ENCODE assay signal across 8 cellular contexts in the genomic region with DNA sequence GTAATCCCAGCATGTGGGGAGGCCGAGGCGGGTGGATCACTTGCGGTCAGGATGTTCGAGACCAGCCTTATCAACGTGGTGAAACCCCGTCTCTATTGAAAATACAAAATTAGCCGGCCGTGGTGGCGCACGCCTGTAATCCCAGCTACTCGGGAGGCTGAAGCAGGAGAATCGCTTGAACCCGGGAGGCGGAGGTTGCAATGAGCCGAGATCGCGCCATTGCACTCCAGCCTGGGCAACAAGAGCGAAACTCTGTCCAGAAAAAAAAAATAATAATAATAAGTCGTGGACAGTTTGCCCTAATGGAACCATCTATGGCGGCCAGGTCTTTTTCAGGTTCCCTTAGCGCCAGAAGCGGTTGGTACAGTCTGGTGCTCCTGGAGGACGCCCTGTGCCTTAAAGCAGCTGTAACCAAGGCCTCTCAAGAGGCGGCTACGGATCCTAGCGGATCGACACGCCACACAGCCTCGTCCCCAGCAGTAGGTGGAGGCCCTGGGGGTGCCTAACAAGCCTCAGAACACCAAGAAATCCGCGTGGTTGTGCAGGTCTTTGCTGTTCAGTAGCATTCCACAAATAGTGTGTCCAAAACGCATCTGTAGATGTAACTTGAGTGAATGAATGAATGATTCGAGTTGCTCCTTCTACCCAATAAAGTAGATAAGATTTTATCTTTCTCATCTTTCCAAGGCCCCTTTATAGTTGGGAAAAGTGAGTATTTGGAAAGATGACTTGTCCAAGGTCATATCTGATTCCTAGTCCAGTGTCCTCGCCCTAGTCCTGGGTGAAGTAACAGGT. TPM values are rescaled to one million over a fixed set of nuclear protein-coding genes. Genes with fewer than 3 reads are reported as not detected.
DNase-seq lines count a peak whose midpoint lies in the region; ATAC-seq and TF ChIP-seq lines count a peak whose summit lies in the region.

No MANE protein-coding gene starts in this region.

- H3K27ac ChIP-seq in DND-41 (ENCODE audit: low read length) (peak overlapping the region; percentile 93), PC-3 (ENCODE audit: low read length) (peak overlapping the region; percentile 33), muscle layer of duodenum (ENCODE audit: low read length) (peak overlapping the region; percentile 83)

- no peak; the same call in 2 of the 3 replicates for ATAC-seq in DND-41 (ENCODE audit: insufficient read depth, low read depth)
- no peak for ATAC-seq in PC-3
- no peak for ATAC-seq in HG02571 (IDR thresholded peaks at IDR 0.05; ENCODE audit: unreplicated experiment)
- ATAC-seq in HG03159 (IDR thresholded peaks at IDR 0.05; ENCODE audit: unreplicated experiment) = no peak
- ATAC-seq in GM18511 (IDR thresholded peaks at IDR 0.05; ENCODE audit: unreplicated experiment) = no peak

- TSS peak; percentile 19 for BruUV-seq in PC-3 (replicated peaks; lab: Mats Ljungman, UMichigan)

- peaks cover 38% of the 10 kb centered on the region for H3K4me1 Mint-ChIP-seq in dendritic cell treated with granulocyte-macrophage colony-stimulating factor and Interleukin-4, amounts not matched to agents 40 ng/mL and 50 ng/mL, for 4 days (ENCODE audit: low read depth)

- H3K4me3 Mint-ChIP-seq in dendritic cell treated with granulocyte-macrophage colony-stimulating factor and Interleukin-4, amounts not matched to agents 40 ng/mL and 50 ng/mL, for 4 days = peak overlapping the region; percentile 84

- peak; percentile 20 for DNase-seq in DND-41
- peak; percentile 17 for DNase-seq in PC-3
- DNase-seq in HUDEP-2 (lab: John Stamatoyannopoulos, UW; ENCODE audit: unreplicated experiment in 76 of 76) = no peak

- CTCF ChIA-PET in PC-3 (lab: Charles Lee) = interaction anchor here (0.6 to 1.2 kb wide), 2 partner anchors 27 to 157 kb away, joined by 3 to 10 read pairs; no protein-coding TSS in a partner anchor

- POLR2A ChIA-PET in PC-3 (lab: Charles Lee; ENCODE audit: unreplicated experiment) = interaction anchor here (0.5 kb wide), 1 partner anchor 89 kb away, joined by 3 read pairs; no protein-coding TSS in a partner anchor

- H3F3A ChIP-seq in PC-3 (ENCODE audit: low read length, unreplicated experiment) = no peaks in the 10 kb centered on the region

- no peaks in the 10 kb centered on the region for H3K27me3 Mint-ChIP-seq in dendritic cell treated with granulocyte-macrophage colony-stimulating factor and Interleukin-4, amounts not matched to agents 40 ng/mL and 50 ng/mL, for 4 days

- peaks cover 56% of the 10 kb centered on the region for H3K36me3 ChIP-seq in DND-41 (ENCODE audit: insufficient read depth, low read length)
- peaks cover 38% of the 10 kb centered on the region for H3K36me3 ChIP-seq in PC-3 (ENCODE audit: low read depth, low read length)
- H3K36me3 ChIP-seq in muscle layer of duodenum (ENCODE audit: control insufficient read depth in 1 of 2, insufficient read depth in 2 of 2, low read length in 2 of 2) = peaks cover 15 to 17% of the 10 kb centered on the region in 2 donors

- H3K9me3 ChIP-seq in DND-41 (ENCODE audit: insufficient read depth, low read length, severe bottlenecking) (no peaks in the 10 kb centered on the region), PC-3 (ENCODE audit: low read length) (no peaks in the 10 kb centered on the region), muscle layer of duodenum (ENCODE audit: control insufficient read depth in 1 of 2, low read length in 2 of 2) (no peaks in the 10 kb centered on the region)

- H3K36me3 Mint-ChIP-seq in dendritic cell treated with granulocyte-macrophage colony-stimulating factor and Interleukin-4, amounts not matched to agents 40 ng/mL and 50 ng/mL, for 4 days (ENCODE audit: low read depth) = peaks cover 43% of the 10 kb centered on the region

- H4K20me1 ChIP-seq in DND-41 (ENCODE audit: insufficient read depth, low read length) (peaks cover 38% of the 10 kb centered on the region), PC-3 (ENCODE audit: low read length) (peaks cover 25% of the 10 kb centered on the region)

- H3K27me3 ChIP-seq in DND-41 (ENCODE audit: insufficient read depth, low read length, poor library complexity) = no peaks in the 10 kb centered on the region
- H3K27me3 ChIP-seq in PC-3 (ENCODE audit: low read length) = no peaks in the 10 kb centered on the region
- no peaks in the 10 kb centered on the region for H3K27me3 ChIP-seq in muscle layer of duodenum (ENCODE audit: low read depth, low read length)

- H3K9me3 Mint-ChIP-seq in dendritic cell treated with granulocyte-macrophage colony-stimulating factor and Interleukin-4, amounts not matched to agents 40 ng/mL and 50 ng/mL, for 4 days = no peaks in the 10 kb centered on the region

- 0 out of 2 replicates have a peak overlapping the region, but pooled peaks have one; percentile 89 for H2AFZ ChIP-seq in DND-41 (ENCODE audit: low read depth, low read length)
- H2AFZ ChIP-seq in PC-3 (ENCODE audit: low read length) = no peak overlapping the region

- H3K4me3 ChIP-seq in DND-41 (ENCODE audit: low read depth in 1 of 2, low read length in 2 of 2) = peak overlapping the region; percentile 99 to 100
- H3K4me3 ChIP-seq in PC-3 (ENCODE audit: low read length) = peak overlapping the region; percentile 96
- H3K4me3 ChIP-seq in muscle layer of duodenum (ENCODE audit: low read depth in 1 of 2, low read length in 2 of 2) = peak overlapping the region; percentile 68 to 79

- intact Hi-C loops in PC-3 (cut with micrococcal nuclease) = loop anchor here (2.0 kb wide), 1 partner anchor 20 kb away; no protein-coding TSS in a partner anchor
- intact Hi-C loops in dendritic cell treated with granulocyte-macrophage colony-stimulating factor and Interleukin-4, amounts not matched to agents 40 ng/mL and 50 ng/mL, for 4 days (cut with micrococcal nuclease) = loop anchor here (5.0 kb wide), 1 partner anchor 70 kb away; a partner anchor contains a TSS

- H3K9ac ChIP-seq in DND-41 (ENCODE audit: low read depth, low read length) (peak overlapping the region; percentile 98), PC-3 (ENCODE audit: low read length) (peak overlapping the region; percentile 95)

- H3K9me2 ChIP-seq in PC-3 (replicated peaks; ENCODE audit: low read length) = no peaks in the 10 kb centered on the region

- H3K4me1 ChIP-seq in DND-41 (ENCODE audit: insufficient read depth, low read length) (peaks cover 32% of the 10 kb centered on the region), PC-3 (ENCODE audit: insufficient read depth, low read length) (peaks cover 15% of the 10 kb centered on the region), muscle layer of duodenum (ENCODE audit: control insufficient read depth in 1 of 2, insufficient read depth in 2 of 2, low read length in 2 of 2) (peaks cover 6 to 27% of the 10 kb centered on the region in 2 donors)

- peak overlapping the region; percentile 83 for H3K27ac Mint-ChIP-seq in dendritic cell treated with granulocyte-macrophage colony-stimulating factor and Interleukin-4, amounts not matched to agents 40 ng/mL and 50 ng/mL, for 4 days

- peak overlapping the region; percentile 94 for H3K4me2 ChIP-seq in DND-41 (ENCODE audit: insufficient read depth, low read length)
- H3K4me2 ChIP-seq in PC-3 (ENCODE audit: low read length) = peak overlapping the region; percentile 80

- peaks cover 55% of the 10 kb centered on the region for H3K79me2 ChIP-seq in DND-41 (ENCODE audit: insufficient read depth, low read length)
- peaks cover 58% of the 10 kb centered on the region for H3K79me2 ChIP-seq in PC-3 (ENCODE audit: low read length)

- TF ChIP-seq CTCF in DND-41 (IDR thresholded peaks at IDR 0.05; ENCODE audit: borderline replicate concordance, extremely low read depth, low read length, poor library complexity, severe bottlenecking) = no peak
- no peak for TF ChIP-seq CTCF in PC-3 (conservative IDR thresholded peaks at IDR 0.05; ENCODE audit: low read depth, low read length)

RNA-seq across cellular contexts. Expression of a gene that starts 1.0 kb away (rescaled TPM):
- 591 and 661 TPM in 2 replicates for total RNA-seq in PC-3 (2014; rRNA removed)

RNA-seq across cellular contexts. Expression of a gene that starts 18.8 kb away (rescaled TPM):
- 23.0 and 34.7 TPM in 2 replicates for total RNA-seq in PC-3 (2014; rRNA removed)

RNA-seq across cellular contexts. Expression of a gene that starts 19.0 kb away (rescaled TPM):
- 35.1 and 47.1 TPM in 2 replicates for total RNA-seq in PC-3 (2014; rRNA removed)

RNA-seq across cellular contexts. Expression of a gene that starts 25.8 kb away (rescaled TPM):
- 34.4 and 44.2 TPM in 2 replicates for total RNA-seq in PC-3 (2014; rRNA removed)

Comparison
In these comparisons a context has a peak if more than half of its experiments do, and no peak if none do; other contexts are left out.
1. DNase-seq: peak in DND-41 (single experiment) and PC-3 (single experiment); none in HUDEP-2 (0 of 76).
2. H3K27ac ChIP-seq: peak in every context shown above with its lines; median percentile 93 in DND-41; 83 in muscle layer of duodenum; 33 in PC-3.
3. Peak in every context shown above with its lines, with median percentiles within 50 percentile points of each other: H3K4me3 ChIP-seq.